In genomic region chr7:84248843-84249242, GRCh38 we compare ENCODE assay signal across 18 cellular contexts. TPM values are rescaled to one million over a fixed set of nuclear protein-coding genes. Genes with fewer than 3 reads are reported as not detected.
DNase-seq lines count a peak whose midpoint lies in the region; ATAC-seq and TF ChIP-seq lines count a peak whose summit lies in the region.
"Had no signal": no experiment of that assay in that cellular context is flagged by ENCODE, and none has a peak within 500 bp of the region (broad histone marks: within the 10 kb centered on the region; RNA-seq: fewer than 3 reads in every experiment).

No MANE protein-coding gene starts in this region.

- H3K4me3 Mint-ChIP-seq in WTC11, result no peak overlapping the region
- H3K4me3 Mint-ChIP-seq in naive thymus-derived CD4-positive, alpha-beta T cell, result no peak overlapping the region
- H3K4me3 Mint-ChIP-seq: activated naive CD8-positive, alpha-beta T cell; natural killer cell treated with Interleukin-12 subunit alpha and Interleukin-12 subunit beta and Interleukin-15 and Interleukin-18, amount 100 ng/mL, for 72 hours had no signal

- no peaks in the 10 kb centered on the region for H3K27me3 ChIP-seq in naive thymus-derived CD4-positive, alpha-beta T cell (ENCODE audit: control insufficient read depth in 2 of 2, insufficient read depth in 2 of 2, low read length in 2 of 2)
- H3K27me3 ChIP-seq: MG63, SJSA1 had no signal

- no peaks in the 10 kb centered on the region for H3K36me3 ChIP-seq in naive thymus-derived CD4-positive, alpha-beta T cell (ENCODE audit: control insufficient read depth in 2 of 3, insufficient read depth in 3 of 3, low read length in 3 of 3)
- H3K36me3 ChIP-seq: MG63, SJSA1 had no signal

- no peak for DNase-seq in WTC11 (ENCODE audit: low spot score)
- no peak for DNase-seq in naive thymus-derived CD4-positive, alpha-beta T cell
- DNase-seq in activated T-cell treated with anti-CD3 and anti-CD28 coated beads for 4 hours, result no peak
- DNase-seq in GM19238 (ENCODE audit: insufficient read length, low spot score), result no peak
- DNase-seq in RWPE1 (ENCODE audit: low spot score), result no peak
- no peak for DNase-seq in dermis blood vessel endothelial cell
- DNase-seq: activated T-cell treated with anti-CD3 and anti-CD28 coated beads, Interleukin-2, amount 50 U/mL, for 48 hours; effector CD4-positive, alpha-beta T cell; GF-D8; left colon; MG63; NCI-H2029 treated with DMSO at 0.1 percent for 48 hours; NCI-H82 had no signal

- TF ChIP-seq CTCF in WTC11 (IDR thresholded peaks at IDR 0.05) (no peak), RWPE1 (conservative IDR thresholded peaks at IDR 0.05; ENCODE audit: low read depth) (no peak)

- ATAC-seq in GM18502 (IDR thresholded peaks at IDR 0.05; ENCODE audit: poor library complexity, unreplicated experiment), result peak; percentile 33
- peak; percentile 20 for ATAC-seq in HG03039 (IDR thresholded peaks at IDR 0.05; ENCODE audit: unreplicated experiment)
- ATAC-seq in WTC11, result no peak
- peak; percentile 71 for ATAC-seq in naive thymus-derived CD4-positive, alpha-beta T cell
- ATAC-seq: left colon; natural killer cell treated with Interleukin-12 subunit alpha and Interleukin-12 subunit beta and Interleukin-15 and Interleukin-18, amount 100 ng/mL, for 72 hours had no signal

- peaks cover 0 to 4% (median 0%) of the 10 kb centered on the region in 3 experiments for H3K9me3 ChIP-seq in naive thymus-derived CD4-positive, alpha-beta T cell (ENCODE audit: control insufficient read depth in 2 of 3, low read length in 3 of 3)
- H3K9me3 ChIP-seq: MG63 had no signal

- peaks cover 26% of the 10 kb centered on the region for H3K4me1 Mint-ChIP-seq in WTC11
- peaks cover 0 to 4% (median 2%) of the 10 kb centered on the region in 7 donors for H3K4me1 Mint-ChIP-seq in naive thymus-derived CD4-positive, alpha-beta T cell

- H3K27me3 Mint-ChIP-seq in WTC11 (ENCODE audit: low read depth), result peaks cover 3% of the 10 kb centered on the region
- peaks cover 0 to 6% (median 0%) of the 10 kb centered on the region in 5 donors for H3K27me3 Mint-ChIP-seq in naive thymus-derived CD4-positive, alpha-beta T cell
- H3K27me3 Mint-ChIP-seq: natural killer cell treated with Interleukin-12 subunit alpha and Interleukin-12 subunit beta and Interleukin-15 and Interleukin-18, amount 100 ng/mL, for 72 hours had no signal

- H3K9me3 Mint-ChIP-seq in WTC11, result peaks cover 19% of the 10 kb centered on the region
- peaks cover 0 to 16% (median 7%) of the 10 kb centered on the region in 11 donors for H3K9me3 Mint-ChIP-seq in naive thymus-derived CD4-positive, alpha-beta T cell

- no peak overlapping the region for H3K4me3 ChIP-seq in naive thymus-derived CD4-positive, alpha-beta T cell (ENCODE audit: low read length)
- H3K4me3 ChIP-seq: MG63, SJSA1 had no signal

- POLR2A ChIA-PET in WTC11 (lab: Charles Lee) (no interaction called here), RWPE1 (lab: Yijun Ruan, JAX; ENCODE audit: low non-redundant PET) (no interaction called here)
- POLR2A ChIA-PET in naive thymus-derived CD4-positive, alpha-beta T cell (lab: Charles Lee), result no interaction called here

- H3K36me3 Mint-ChIP-seq in WTC11, result peaks cover 24% of the 10 kb centered on the region
- H3K36me3 Mint-ChIP-seq in naive thymus-derived CD4-positive, alpha-beta T cell, result peaks cover 0 to 11% (median 0%) of the 10 kb centered on the region in 5 donors

- no peak overlapping the region for H3K27ac ChIP-seq in naive thymus-derived CD4-positive, alpha-beta T cell (ENCODE audit: low read depth, low read length)
- H3K27ac ChIP-seq in RWPE1, result no peak overlapping the region
- H3K27ac ChIP-seq: SJSA1 had no signal

- H3K4me1 ChIP-seq in naive thymus-derived CD4-positive, alpha-beta T cell (ENCODE audit: control insufficient read depth in 2 of 2, insufficient read depth in 2 of 2, low read length in 2 of 2), result no peaks in the 10 kb centered on the region

- intact Hi-C loops in naive thymus-derived CD4-positive, alpha-beta T cell (cut with micrococcal nuclease), result no loop called here

- peak overlapping the region; percentile 35; the same call in 1 of the 2 replicates for H3K27ac Mint-ChIP-seq in WTC11
- no peak overlapping the region for H3K27ac Mint-ChIP-seq in naive thymus-derived CD4-positive, alpha-beta T cell
- H3K27ac Mint-ChIP-seq: activated naive CD8-positive, alpha-beta T cell; natural killer cell treated with Interleukin-12 subunit alpha and Interleukin-12 subunit beta and Interleukin-15 and Interleukin-18, amount 100 ng/mL, for 72 hours had no signal

- CTCF ChIA-PET in WTC11 (lab: Charles Lee), result no interaction called here
- CTCF ChIA-PET in naive thymus-derived CD4-positive, alpha-beta T cell (lab: Charles Lee), result no interaction called here
- CTCF ChIA-PET in RWPE1 (lab: Yijun Ruan, JAX), result no interaction called here

TF ChIP-seq in WTC11, 78 proteins besides CTCF, POLR2A, EP300 and RAD21 (continues in another document):
- TF ChIP-seq SMAD4 (CRISPR knock-in tag; IDR thresholded peaks at IDR 0.05) (no peak), IRF1 (CRISPR knock-in tag; IDR thresholded peaks at IDR 0.05) (no peak), SP1 (CRISPR knock-in tag; conservative IDR thresholded peaks at IDR 0.05) (no peak), ERG (CRISPR knock-in tag; IDR thresholded peaks at IDR 0.05) (no peak), JUN (CRISPR knock-in tag; IDR thresholded peaks at IDR 0.05) (no peak), ZNF396 (CRISPR knock-in tag; IDR thresholded peaks at IDR 0.05; ENCODE audit: borderline replicate concordance) (no peak), NR1H2 (CRISPR knock-in tag; IDR thresholded peaks at IDR 0.05) (no peak), ZBTB21 (CRISPR knock-in tag; IDR thresholded peaks at IDR 0.05; ENCODE audit: borderline replicate concordance) (no peak), HMGA2 (CRISPR knock-in tag; IDR thresholded peaks at IDR 0.05) (no peak), ZNF423 (CRISPR knock-in tag; IDR thresholded peaks at IDR 0.05) (no peak), GRHL2 (CRISPR knock-in tag; IDR thresholded peaks at IDR 0.05; ENCODE audit: insufficient replicate concordance, severe bottlenecking) (no peak), SOX15 (CRISPR knock-in tag; IDR thresholded peaks at IDR 0.05) (no peak)
- TF ChIP-seq, protein P1, sequence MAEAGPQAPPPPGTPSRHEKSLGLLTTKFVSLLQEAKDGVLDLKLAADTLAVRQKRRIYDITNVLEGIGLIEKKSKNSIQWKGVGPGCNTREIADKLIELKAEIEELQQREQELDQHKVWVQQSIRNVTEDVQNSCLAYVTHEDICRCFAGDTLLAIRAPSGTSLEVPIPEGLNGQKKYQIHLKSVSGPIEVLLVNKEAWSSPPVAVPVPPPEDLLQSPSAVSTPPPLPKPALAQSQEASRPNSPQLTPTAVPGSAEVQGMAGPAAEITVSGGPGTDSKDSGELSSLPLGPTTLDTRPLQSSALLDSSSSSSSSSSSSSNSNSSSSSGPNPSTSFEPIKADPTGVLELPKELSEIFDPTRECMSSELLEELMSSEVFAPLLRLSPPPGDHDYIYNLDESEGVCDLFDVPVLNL (CRISPR knock-in tag; IDR thresholded peaks at IDR 0.05; ENCODE audit: borderline replicate concordance, low read depth), result no peak
- TF ChIP-seq, protein P2, sequence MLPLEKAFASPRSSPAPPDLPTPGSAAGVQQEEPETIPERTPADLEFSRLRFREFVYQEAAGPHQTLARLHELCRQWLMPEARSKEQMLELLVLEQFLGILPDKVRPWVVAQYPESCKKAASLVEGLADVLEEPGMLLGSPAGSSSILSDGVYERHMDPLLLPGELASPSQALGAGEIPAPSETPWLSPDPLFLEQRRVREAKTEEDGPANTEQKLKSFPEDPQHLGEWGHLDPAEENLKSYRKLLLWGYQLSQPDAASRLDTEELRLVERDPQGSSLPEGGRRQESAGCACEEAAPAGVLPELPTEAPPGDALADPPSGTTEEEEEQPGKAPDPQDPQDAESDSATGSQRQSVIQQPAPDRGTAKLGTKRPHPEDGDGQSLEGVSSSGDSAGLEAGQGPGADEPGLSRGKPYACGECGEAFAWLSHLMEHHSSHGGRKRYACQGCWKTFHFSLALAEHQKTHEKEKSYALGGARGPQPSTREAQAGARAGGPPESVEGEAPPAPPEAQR (CRISPR knock-in tag; IDR thresholded peaks at IDR 0.05), result no peak
- TF ChIP-seq, protein P3, sequence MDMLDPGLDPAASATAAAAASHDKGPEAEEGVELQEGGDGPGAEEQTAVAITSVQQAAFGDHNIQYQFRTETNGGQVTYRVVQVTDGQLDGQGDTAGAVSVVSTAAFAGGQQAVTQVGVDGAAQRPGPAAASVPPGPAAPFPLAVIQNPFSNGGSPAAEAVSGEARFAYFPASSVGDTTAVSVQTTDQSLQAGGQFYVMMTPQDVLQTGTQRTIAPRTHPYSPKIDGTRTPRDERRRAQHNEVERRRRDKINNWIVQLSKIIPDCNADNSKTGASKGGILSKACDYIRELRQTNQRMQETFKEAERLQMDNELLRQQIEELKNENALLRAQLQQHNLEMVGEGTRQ (CRISPR knock-in tag; IDR thresholded peaks at IDR 0.05), result no peak

RNA-seq across cellular contexts. Expression of gene SEMA3A, which starts 54.3 kb away (rescaled TPM):
- total RNA-seq in WTC11 (2021), result 29.2 to 33.3 TPM (median 32.2 TPM) in 3 replicates
- 1 to 10 TPM in 4 of 5 experiments, under 1 TPM in 1; 0.29 to 3.0 (median 1.6) TPM for total RNA-seq in naive thymus-derived CD4-positive, alpha-beta T cell
- polyA plus RNA-seq in naive thymus-derived CD4-positive, alpha-beta T cell, result under 1 TPM; 0.37 to 0.67 TPM
- 80.2 and 109 TPM in 2 replicates for total RNA-seq in dermis blood vessel endothelial cell
